1 cellular context compared by ENCODE assay signal in genomic region chr2:178418426-178418825, GRCh38.
TF ChIP-seq lines count a peak whose summit lies in the region.

No MANE protein-coding gene starts in this region.

TF ChIP-seq in endothelial cell of umbilical vein, 7 proteins besides CTCF, POLR2A, EP300 and RAD21:
- no peak for TF ChIP-seq EZH2 (IDR thresholded peaks at IDR 0.05; ENCODE audit: borderline replicate concordance, low read depth, low read length, severe bottlenecking)
